8 cellular contexts compared by ENCODE assay signal in the genomic region with DNA sequence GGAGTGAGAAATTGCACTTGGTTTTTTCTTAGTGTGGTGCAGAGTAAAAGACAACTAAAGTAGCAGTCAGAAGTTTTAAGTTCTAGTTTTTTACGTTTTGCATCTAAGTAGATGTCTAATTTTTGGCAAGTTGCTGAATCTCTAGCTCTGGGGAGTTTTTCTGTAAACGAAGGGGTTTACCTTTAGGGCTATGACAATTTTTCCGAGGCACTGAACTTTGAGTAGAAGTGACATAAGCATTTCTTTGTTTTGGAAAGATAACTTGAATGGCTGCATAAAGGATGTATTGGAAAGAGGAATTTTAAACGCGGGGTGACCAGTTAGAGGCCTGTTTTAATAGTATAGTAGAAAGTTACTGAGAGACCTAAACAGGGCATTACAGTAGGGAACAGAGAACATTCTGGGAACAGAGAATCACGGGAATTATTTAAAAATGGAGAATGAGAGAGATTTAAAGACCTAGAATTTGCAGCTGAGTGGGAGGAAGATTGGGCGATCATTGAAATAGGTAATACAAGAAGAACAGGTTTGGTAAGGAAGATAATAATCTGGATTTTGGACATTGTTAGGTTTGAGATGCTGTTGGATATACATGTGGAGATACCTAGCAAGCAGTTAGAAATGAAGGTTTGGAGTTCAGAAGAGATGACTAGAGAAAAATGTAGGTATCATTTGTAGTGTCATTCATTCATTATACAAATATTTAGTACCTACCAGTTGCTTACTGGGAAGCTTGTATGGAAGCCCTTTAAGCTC. TPM values are rescaled to one million over a fixed set of nuclear protein-coding genes. Genes with fewer than 3 reads are reported as not detected.
DNase-seq lines count a peak whose midpoint lies in the region; ATAC-seq and TF ChIP-seq lines count a peak whose summit lies in the region.

No MANE protein-coding gene starts in this region.

- no peak for TF ChIP-seq EP300 in tibial nerve (IDR thresholded peaks at IDR 0.05)

- no peak for DNase-seq in activated T-cell treated with anti-CD3 and anti-CD28 coated beads, Interleukin-2, amount 50 U/mL, for 4 hours
- no peak for DNase-seq in activated T-cell treated with anti-CD3 and anti-CD28 coated beads, Interleukin-2, amount 50 U/mL, for 1 hour
- no peak for DNase-seq in activated naive CD4-positive, alpha-beta T cell treated with anti-CD3 and anti-CD28 coated beads, Interleukin-2, amount 50 U/mL, for 72 hours (ENCODE audit: low spot score in 2 of 2)
- DNase-seq in kidney epithelial cell (ENCODE audit: low read depth) (no peak), tibial nerve (ENCODE audit: low spot score in 2 of 2) (no peak), OCI-M2 (lab: John Stamatoyannopoulos, UW; ENCODE audit: unreplicated experiment) (no peak), DMS153 treated with DMSO at 0.1 percent for 48 hours (lab: John Stamatoyannopoulos, UW; ENCODE audit: unreplicated experiment) (no peak)

- peak overlapping the region; percentile 86 to 99 (median 94) for H3K27ac ChIP-seq in tibial nerve

- WGBS in tibial nerve, 2 donors = 22 to 26% methylated on average over 7 of the region's 7 CpGs

- H3K9me3 ChIP-seq in tibial nerve = no peaks in the 10 kb centered on the region

- H3K27me3 Mint-ChIP-seq in activated T-cell treated with anti-CD3 and anti-CD28 coated beads, Interleukin-2, amount 50 U/mL, for 4 hours (ENCODE audit: low read depth) = no peaks in the 10 kb centered on the region

- no peak for TF ChIP-seq POLR2A in tibial nerve (IDR thresholded peaks at IDR 0.05)

- H3K4me1 Mint-ChIP-seq in activated T-cell treated with anti-CD3 and anti-CD28 coated beads, Interleukin-2, amount 50 U/mL, for 4 hours (ENCODE audit: low read depth) = peaks cover 53% of the 10 kb centered on the region

- H3K4me3 ChIP-seq in kidney epithelial cell (ENCODE audit: low read depth, low read length) (peak overlapping the region; percentile 91), tibial nerve (peak overlapping the region; percentile 69 to 96 (median 82))

- no peak for ATAC-seq in activated T-cell treated with anti-CD3 and anti-CD28 coated beads, Interleukin-2, amount 50 U/mL, for 4 hours
- ATAC-seq in activated naive CD4-positive, alpha-beta T cell treated with anti-CD3 and anti-CD28 coated beads, Interleukin-2, amount 50 U/mL, for 72 hours = no peak
- ATAC-seq in GM18868 (IDR thresholded peaks at IDR 0.05; ENCODE audit: unreplicated experiment) = no peak

- TF ChIP-seq CTCF in kidney epithelial cell (IDR thresholded peaks at IDR 0.05; ENCODE audit: insufficient read depth, low read length, poor library complexity, severe bottlenecking) (no peak), tibial nerve (IDR thresholded peaks at IDR 0.05) (no peak)

- H3K36me3 ChIP-seq in kidney epithelial cell (ENCODE audit: control insufficient read depth, insufficient read depth, low read length) (no peaks in the 10 kb centered on the region), tibial nerve (peaks cover 0 to 5% (median 0%) of the 10 kb centered on the region in 3 donors)

- H3K4me3 Mint-ChIP-seq in activated T-cell treated with anti-CD3 and anti-CD28 coated beads, Interleukin-2, amount 50 U/mL, for 4 hours = peak overlapping the region; percentile 96

- no peaks in the 10 kb centered on the region for H3K9me3 Mint-ChIP-seq in activated T-cell treated with anti-CD3 and anti-CD28 coated beads, Interleukin-2, amount 50 U/mL, for 4 hours
- no peaks in the 10 kb centered on the region for H3K9me3 Mint-ChIP-seq in activated naive CD4-positive, alpha-beta T cell treated with anti-CD3 and anti-CD28 coated beads, Interleukin-2, amount 50 U/mL, for 72 hours

- peaks cover 0 to 44% (median 18%) of the 10 kb centered on the region in 4 donors for H3K4me1 ChIP-seq in tibial nerve

- H3K27ac Mint-ChIP-seq in activated naive CD4-positive, alpha-beta T cell treated with anti-CD3 and anti-CD28 coated beads, Interleukin-2, amount 50 U/mL, for 72 hours = peak overlapping the region; percentile 98 to 99

- H3K27me3 ChIP-seq in kidney epithelial cell (ENCODE audit: control insufficient read depth, insufficient read depth, low read length) = no peaks in the 10 kb centered on the region
- H3K27me3 ChIP-seq in tibial nerve = no peaks in the 10 kb centered on the region

- peaks cover 10% of the 10 kb centered on the region for H3K36me3 Mint-ChIP-seq in activated T-cell treated with anti-CD3 and anti-CD28 coated beads, Interleukin-2, amount 50 U/mL, for 4 hours (ENCODE audit: insufficient read depth)
- peaks cover 25 to 36% of the 10 kb centered on the region in 2 donors for H3K36me3 Mint-ChIP-seq in activated naive CD4-positive, alpha-beta T cell treated with anti-CD3 and anti-CD28 coated beads, Interleukin-2, amount 50 U/mL, for 72 hours

RNA-seq across cellular contexts. Expression of a gene that starts 1.2 kb away (rescaled TPM):
- 10 to 100 TPM; 45.8 to 54.9 (median 54.5) TPM for total RNA-seq in activated T-cell treated with anti-CD3 and anti-CD28 coated beads, Interleukin-2, amount 50 U/mL, for 4 hours
- 10 to 100 TPM; 52.9 to 98.7 TPM for total RNA-seq in activated naive CD4-positive, alpha-beta T cell treated with anti-CD3 and anti-CD28 coated beads, Interleukin-2, amount 50 U/mL, for 72 hours
- total RNA-seq in kidney epithelial cell (47.8 and 56.7 TPM in 2 replicates), tibial nerve (10 to 100 TPM; 42.0 to 49.8 (median 46.8) TPM)

RNA-seq across cellular contexts. Expression of a gene that starts 36.3 kb away (rescaled TPM):
- total RNA-seq in activated T-cell treated with anti-CD3 and anti-CD28 coated beads, Interleukin-2, amount 50 U/mL, for 4 hours = 1 to 10 TPM; 2.5 to 3.8 (median 3.3) TPM
- total RNA-seq in activated naive CD4-positive, alpha-beta T cell treated with anti-CD3 and anti-CD28 coated beads, Interleukin-2, amount 50 U/mL, for 72 hours = 1 to 10 TPM; 6.4 to 9.6 TPM
- total RNA-seq in kidney epithelial cell (5.7 and 7.0 TPM in 2 replicates), tibial nerve (10 to 100 TPM in 1 of 4 donors, 1 to 10 TPM in 3; 6.3 to 12.9 (median 9.0) TPM)
